Comparison of ENCODE assay signal across 8 cellular contexts in the genomic region with DNA sequence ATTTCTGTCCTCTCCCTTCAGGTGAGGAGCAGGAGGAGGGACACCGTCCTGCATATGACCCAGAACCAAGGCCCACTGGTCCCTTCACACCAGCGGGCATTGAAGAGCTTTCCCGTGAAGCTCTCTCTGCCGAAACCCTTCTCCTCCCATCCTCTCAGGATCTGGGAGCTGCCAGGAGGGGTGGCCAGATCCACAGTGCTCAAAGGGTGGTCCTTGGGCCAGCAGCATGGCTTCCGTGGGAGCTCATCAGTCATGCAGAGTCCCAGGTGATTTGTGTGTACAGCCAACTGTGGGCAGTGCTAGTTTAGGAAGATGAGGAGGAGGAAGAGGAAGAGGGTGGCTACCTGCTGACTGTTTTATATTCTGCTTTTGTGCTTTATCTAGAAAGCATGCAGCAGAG. TPM values are rescaled to one million over a fixed set of nuclear protein-coding genes. Genes with fewer than 3 reads are reported as not detected.
"Had no signal": no experiment of that assay in that cellular context is flagged by ENCODE, and none has a peak within 500 bp of the region (broad histone marks: within the 10 kb centered on the region; RNA-seq: fewer than 3 reads in every experiment).

No MANE protein-coding gene starts in this region.

- H3K9me3 ChIP-seq: HAP-1 had no signal

- H3K36me3 ChIP-seq: HAP-1 had no signal

- DNase-seq: GM23248, GOT3, H7, HFFc6, IMR-90 had no signal

- H3K9me3 Mint-ChIP-seq: HFFc6 had no signal

- H3K4me3 ChIP-seq: GM23248, HAP-1 had no signal

- H3K27ac Mint-ChIP-seq: HFFc6 had no signal

- H3K4me3 Mint-ChIP-seq: HFFc6 had no signal

- ATAC-seq: HCT116 had no signal

RNA-seq across cellular contexts. Expression of a gene that starts 28.4 kb away (rescaled TPM):
- total RNA-seq: GM23248, HFFc6, HT-29, IMR-90 had no signal
